In the genomic region with DNA sequence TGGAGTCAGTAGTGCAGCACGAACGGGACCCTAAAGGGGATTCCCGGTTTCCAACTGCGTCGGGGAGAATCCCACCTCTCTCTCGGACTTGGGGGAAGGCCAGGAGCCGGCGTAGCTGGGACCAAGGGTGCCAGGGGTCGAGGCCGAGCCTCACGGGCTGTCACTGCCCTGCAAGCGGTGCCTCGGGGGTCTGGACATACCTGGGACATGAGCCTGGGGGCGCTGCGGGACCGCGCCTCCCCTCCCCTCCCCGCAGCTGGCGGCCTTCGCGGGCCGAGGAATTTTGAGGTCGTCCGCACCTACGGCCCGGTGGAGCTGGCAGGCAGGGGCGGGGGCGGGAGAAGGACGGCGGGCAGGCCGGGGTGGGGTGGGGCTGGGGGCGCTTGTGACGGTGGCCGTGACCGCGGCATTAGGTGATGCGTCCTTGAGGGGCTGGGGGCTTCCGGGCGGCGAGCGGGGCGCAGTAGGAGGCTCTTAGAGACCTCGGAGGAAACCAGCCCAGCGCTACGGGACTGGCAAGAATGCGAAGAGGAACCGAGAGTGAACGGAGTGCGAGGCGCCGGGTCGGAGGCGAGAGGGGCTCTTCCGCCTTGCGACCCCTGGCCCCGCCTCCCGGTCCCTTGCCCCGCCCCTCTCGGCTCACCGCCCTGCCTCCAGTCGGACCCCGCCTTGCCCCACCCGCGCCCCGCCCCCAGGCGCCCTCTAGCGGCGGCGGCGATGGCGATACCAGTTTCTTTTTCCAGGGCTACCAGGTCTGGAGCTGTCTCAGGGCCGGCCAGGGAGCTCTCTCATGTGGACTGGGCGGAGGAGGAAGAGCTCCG, we compare ENCODE assay signal across 8 cellular contexts. TPM values are rescaled to one million over a fixed set of nuclear protein-coding genes. Genes with fewer than 3 reads are reported as not detected.
DNase-seq lines count a peak whose midpoint lies in the region; ATAC-seq and TF ChIP-seq lines count a peak whose summit lies in the region.

No MANE protein-coding gene starts in this region.

- H3K27me3 ChIP-seq in HL-60 (ENCODE audit: insufficient read depth, poor library complexity, severe bottlenecking), result no peaks in the 10 kb centered on the region
- peaks cover 13% of the 10 kb centered on the region for H3K27me3 ChIP-seq in ectodermal cell (ENCODE audit: control insufficient read depth, insufficient read depth, low read length, poor library complexity, severe bottlenecking)

- no peaks in the 10 kb centered on the region for H3K27me3 Mint-ChIP-seq in activated CD8-positive, alpha-beta T cell treated with anti-CD3 and anti-CD28 coated beads for 36 hours
- no peaks in the 10 kb centered on the region for H3K27me3 Mint-ChIP-seq in memory B cell

- peak; percentile 8 for TF ChIP-seq CTCF in HL-60 (IDR thresholded peaks at IDR 0.05; ENCODE audit: insufficient read depth, low read length)
- TF ChIP-seq CTCF in activated CD8-positive, alpha-beta T cell treated with anti-CD3 and anti-CD28 coated beads for 36 hours (IDR thresholded peaks at IDR 0.05), result peak; percentile 85

- CTCF ChIA-PET in activated CD8-positive, alpha-beta T cell treated with anti-CD3 and anti-CD28 coated beads for 36 hours (lab: Charles Lee), result interaction anchor here (0.7 to 1.2 kb wide), 9 partner anchors 9 to 55 kb away, joined by 3 to 10 read pairs (median 4); a partner anchor contains a TSS

- peak overlapping the region; percentile 92 for H3K27ac Mint-ChIP-seq in activated CD8-positive, alpha-beta T cell treated with anti-CD3 and anti-CD28 coated beads for 36 hours
- H3K27ac Mint-ChIP-seq in memory B cell, result peak overlapping the region; percentile 54

- H3K27ac ChIP-seq in HL-60 (replicated peaks) (peak overlapping the region; percentile 59), ectodermal cell (ENCODE audit: insufficient read depth, low read depth, low read length, poor library complexity, severe bottlenecking) (peak overlapping the region; percentile 57)

- H3K36me3 Mint-ChIP-seq in activated CD8-positive, alpha-beta T cell treated with anti-CD3 and anti-CD28 coated beads for 36 hours (ENCODE audit: low read depth), result peaks cover 2% of the 10 kb centered on the region
- peaks cover 10% of the 10 kb centered on the region for H3K36me3 Mint-ChIP-seq in memory B cell

- 1 to 2% methylated on average over 74 of the region's 74 CpGs for WGBS in ectodermal cell, 2 experiments

- no peaks in the 10 kb centered on the region for H3K9me3 Mint-ChIP-seq in activated CD8-positive, alpha-beta T cell treated with anti-CD3 and anti-CD28 coated beads for 36 hours
- H3K9me3 Mint-ChIP-seq in memory B cell, result no peaks in the 10 kb centered on the region

- H3K4me1 Mint-ChIP-seq in activated CD8-positive, alpha-beta T cell treated with anti-CD3 and anti-CD28 coated beads for 36 hours (ENCODE audit: low read depth), result peaks cover 14% of the 10 kb centered on the region
- peaks cover 13% of the 10 kb centered on the region for H3K4me1 Mint-ChIP-seq in memory B cell

- no peaks in the 10 kb centered on the region for H3K36me3 ChIP-seq in ectodermal cell (ENCODE audit: control insufficient read depth, insufficient read depth, low read length)

- H3K4me3 ChIP-seq in HL-60 (replicated peaks; ENCODE audit: insufficient read depth, low read length) (peak overlapping the region; percentile 61), ectodermal cell (ENCODE audit: insufficient read depth, low read depth, low read length) (peak overlapping the region; percentile 60)

- H3K4me3 Mint-ChIP-seq in activated CD8-positive, alpha-beta T cell treated with anti-CD3 and anti-CD28 coated beads for 36 hours, result peak overlapping the region; percentile 80
- peak overlapping the region; percentile 91 for H3K4me3 Mint-ChIP-seq in memory B cell

- no peaks in the 10 kb centered on the region for H3K4me1 ChIP-seq in ectodermal cell (ENCODE audit: control insufficient read depth, insufficient read depth, low read length)

- peak; percentile 94 for ATAC-seq in GM19467 (IDR thresholded peaks at IDR 0.05; ENCODE audit: unreplicated experiment)
- ATAC-seq in activated CD8-positive, alpha-beta T cell treated with anti-CD3 and anti-CD28 coated beads for 36 hours, result peak; percentile 99
- peak; percentile 94 for ATAC-seq in memory B cell (ENCODE audit: low read depth)

- peak; percentile 94 for DNase-seq in COLO829 (ENCODE audit: low spot score)
- DNase-seq in HL-60 (ENCODE audit: low read depth in 1 of 2, low spot score in 1 of 2), result peak; percentile 89 to 92
- peak; percentile 82 for DNase-seq in NCI-H82 treated with DMSO at 0.1 percent for 48 hours (lab: John Stamatoyannopoulos, UW; ENCODE audit: unreplicated experiment)
- peak; percentile 96 for DNase-seq in activated CD8-positive, alpha-beta T cell treated with anti-CD3 and anti-CD28 coated beads for 36 hours
- DNase-seq in memory B cell (ENCODE audit: low spot score in 2 of 2), result peak; percentile 100
- peak; percentile 90 to 95 (median 93) for DNase-seq in stimulated activated CD4-positive, alpha-beta T cell treated with anti-CD3 and anti-CD28 coated beads, TNF-alpha, amount 100 ng/mL, for 48 hours (ENCODE audit: low read depth in 3 of 3)

- intact Hi-C loops in activated CD8-positive, alpha-beta T cell treated with anti-CD3 and anti-CD28 coated beads for 36 hours (cut with micrococcal nuclease), result no loop called here

- POLR2A ChIA-PET in activated CD8-positive, alpha-beta T cell treated with anti-CD3 and anti-CD28 coated beads for 36 hours (lab: Charles Lee), result interaction anchor here (1.2 to 1.5 kb wide), 2 partner anchors 55 to 66 kb away, joined by 3 to 4 read pairs; a partner anchor contains a TSS

- no peaks in the 10 kb centered on the region for H3K9me3 ChIP-seq in ectodermal cell (ENCODE audit: control insufficient read depth, low read length)

RNA-seq across cellular contexts. Expression of a gene that starts 48.3 kb away (rescaled TPM):
- not detected for total RNA-seq in activated CD8-positive, alpha-beta T cell treated with anti-CD3 and anti-CD28 coated beads for 36 hours
- not detected for polyA plus RNA-seq in ectodermal cell (2013, experiment 1 of 4)
- polyA plus RNA-seq in ectodermal cell (2013, experiment 2 of 4), result not detected
- not detected for polyA plus RNA-seq in ectodermal cell (2013, experiment 3 of 4)
- not detected for polyA plus RNA-seq in ectodermal cell (2013, experiment 4 of 4)

RNA-seq across cellular contexts. Expression of a gene that starts 54.9 kb away (rescaled TPM):
- total RNA-seq in activated CD8-positive, alpha-beta T cell treated with anti-CD3 and anti-CD28 coated beads for 36 hours, result 100 to 1,000 TPM; 266 TPM
- polyA plus RNA-seq in ectodermal cell (2013, experiment 1 of 4), result 126 TPM
- 128 TPM for polyA plus RNA-seq in ectodermal cell (2013, experiment 2 of 4)
- 92.4 TPM for polyA plus RNA-seq in ectodermal cell (2013, experiment 3 of 4)
- polyA plus RNA-seq in ectodermal cell (2013, experiment 4 of 4), result 99.3 TPM

Comparison
In these comparisons a context has a peak if more than half of its experiments do, and no peak if none do; other contexts are left out.
1. Peak in every context shown above with its lines: DNase-seq, ATAC-seq, H3K4me3 ChIP-seq and H3K27ac ChIP-seq.